22 cellular contexts compared by ENCODE assay signal in genomic region chr15:25812073-25812472, GRCh38. TPM values are rescaled to one million over a fixed set of nuclear protein-coding genes. Genes with fewer than 3 reads are reported as not detected.
DNase-seq lines count a peak whose midpoint lies in the region; ATAC-seq, FAIRE-seq and TF ChIP-seq lines count a peak whose summit lies in the region.
"Had no signal": no experiment of that assay in that cellular context is flagged by ENCODE, and none has a peak within 500 bp of the region (broad histone marks: within the 10 kb centered on the region; RNA-seq: fewer than 3 reads in every experiment).

No MANE protein-coding gene starts in this region.

- ATAC-seq in activated T-cell treated with anti-CD3 and anti-CD28 coated beads, Interleukin-2, amount 50 U/mL, for 4 hours: peak; percentile 36 to 49
- no peak for ATAC-seq in GM19395 (IDR thresholded peaks at IDR 0.05; ENCODE audit: unreplicated experiment)
- no peak for ATAC-seq in HG03108 (IDR thresholded peaks at IDR 0.05; ENCODE audit: unreplicated experiment)
- ATAC-seq: left ventricle myocardium superior had no signal

- H3K4me3 Mint-ChIP-seq in activated T-cell treated with anti-CD3 and anti-CD28 coated beads, Interleukin-2, amount 50 U/mL, for 4 hours: peak overlapping the region; percentile 57

- no peaks in the 10 kb centered on the region for H3K9me3 Mint-ChIP-seq in activated T-cell treated with anti-CD3 and anti-CD28 coated beads, Interleukin-2, amount 50 U/mL, for 4 hours

- FAIRE-seq in GM12892 (lab: Jason Lieb, UNC): no peak
- FAIRE-seq: bronchial epithelial cell, GM19239 had no signal

- peaks cover 3% of the 10 kb centered on the region for H3K36me3 Mint-ChIP-seq in activated T-cell treated with anti-CD3 and anti-CD28 coated beads, Interleukin-2, amount 50 U/mL, for 4 hours (ENCODE audit: insufficient read depth)

- DNase-seq in activated T-cell treated with anti-CD3 and anti-CD28 coated beads, Interleukin-2, amount 50 U/mL, for 4 hours: no peak
- DNase-seq in activated T-cell treated with anti-CD3 and anti-CD28 coated beads for 4 hours (no peak), MV-4-11 (lab: John Stamatoyannopoulos, UW) (peak; percentile 24), pons (ENCODE audit: low spot score) (peak; percentile 12), GM12892 (ENCODE audit: insufficient read length) (no peak)
- peak; percentile 10 for DNase-seq in central memory CD4-positive, alpha-beta T cell
- DNase-seq: adrenal gland, Caco-2, H7, left ventricle myocardium superior, MG63, mucosa of descending colon, NCI-H1930, NCI-H446 treated with DMSO at 0.1 percent for 48 hours, nucleus accumbens, right lobe of liver, stomach had no signal

- H3K4me1 Mint-ChIP-seq in activated T-cell treated with anti-CD3 and anti-CD28 coated beads, Interleukin-2, amount 50 U/mL, for 4 hours (ENCODE audit: low read depth): peaks cover 60% of the 10 kb centered on the region

- no peaks in the 10 kb centered on the region for H3K27me3 Mint-ChIP-seq in activated T-cell treated with anti-CD3 and anti-CD28 coated beads, Interleukin-2, amount 50 U/mL, for 4 hours (ENCODE audit: low read depth)

- TF ChIP-seq POLR2A in GM12892 (IDR thresholded peaks at IDR 0.05; ENCODE audit: low read depth, low read length): no peak

RNA-seq across cellular contexts. Expression of gene ATP10A, which starts 51.1 kb away (rescaled TPM):
- total RNA-seq in activated T-cell treated with anti-CD3 and anti-CD28 coated beads, Interleukin-2, amount 50 U/mL, for 4 hours: 10 to 100 TPM; 27.0 to 31.6 (median 31.3) TPM
- 0.11 TPM for polyA plus RNA-seq in GM12892 (2012; ENCODE audit: missing spikeins)
- total RNA-seq: Caco-2, RPMI7951 had no signal

Comparison
In these comparisons a context has a peak if more than half of its experiments do, and no peak if none do; other contexts are left out.
1. ATAC-seq: peak in activated T-cell treated with anti-CD3 and anti-CD28 coated beads, Interleukin-2, amount 50 U/mL, for 4 hours (2 of 2); none in GM19395 (single experiment) and HG03108 (single experiment).
2. DNase-seq: peak in MV-4-11 (single experiment), central memory CD4-positive, alpha-beta T cell (single experiment) and pons (single experiment); none in activated T-cell treated with anti-CD3 and anti-CD28 coated beads, Interleukin-2, amount 50 U/mL, for 4 hours (single experiment), activated T-cell treated with anti-CD3 and anti-CD28 coated beads for 4 hours (single experiment) and GM12892 (single experiment).